ENCODE assay signal across 1 cellular context in genomic region chr14:92638904-92639303, GRCh38.
TF ChIP-seq lines count a peak whose summit lies in the region.

No MANE protein-coding gene starts in this region.

TF ChIP-seq in A549, 52 proteins besides CTCF, POLR2A, EP300 and RAD21 (continued from another document):
- no peak for TF ChIP-seq HMGXB4 (CRISPR knock-in tag; IDR thresholded peaks at IDR 0.05; ENCODE audit: borderline replicate concordance)
- TF ChIP-seq REST (IDR thresholded peaks at IDR 0.05) = no peak
- no peak for TF ChIP-seq MAFK (IDR thresholded peaks at IDR 0.05; ENCODE audit: partially characterized antibody)
- TF ChIP-seq HEYL (CRISPR knock-in tag; IDR thresholded peaks at IDR 0.05) = no peak
- TF ChIP-seq ELK1 (IDR thresholded peaks at IDR 0.05; ENCODE audit: low read depth, low read length) = no peak
- no peak for TF ChIP-seq ZSCAN20 (CRISPR knock-in tag; IDR thresholded peaks at IDR 0.05)
- TF ChIP-seq ZFP36 (IDR thresholded peaks at IDR 0.05; ENCODE audit: borderline replicate concordance, partially characterized antibody) = no peak
- no peak for TF ChIP-seq HOXB13 (CRISPR knock-in tag; IDR thresholded peaks at IDR 0.05; ENCODE audit: low read depth)
- TF ChIP-seq SMC3 (IDR thresholded peaks at IDR 0.05) = no peak
- no peak for TF ChIP-seq PHF8 (IDR thresholded peaks at IDR 0.05; ENCODE audit: borderline replicate concordance, low read depth)
- TF ChIP-seq NR3C1 (IDR thresholded peaks at IDR 0.05) = no peak
